ENCODE assay signal across 8 cellular contexts in the genomic region with DNA sequence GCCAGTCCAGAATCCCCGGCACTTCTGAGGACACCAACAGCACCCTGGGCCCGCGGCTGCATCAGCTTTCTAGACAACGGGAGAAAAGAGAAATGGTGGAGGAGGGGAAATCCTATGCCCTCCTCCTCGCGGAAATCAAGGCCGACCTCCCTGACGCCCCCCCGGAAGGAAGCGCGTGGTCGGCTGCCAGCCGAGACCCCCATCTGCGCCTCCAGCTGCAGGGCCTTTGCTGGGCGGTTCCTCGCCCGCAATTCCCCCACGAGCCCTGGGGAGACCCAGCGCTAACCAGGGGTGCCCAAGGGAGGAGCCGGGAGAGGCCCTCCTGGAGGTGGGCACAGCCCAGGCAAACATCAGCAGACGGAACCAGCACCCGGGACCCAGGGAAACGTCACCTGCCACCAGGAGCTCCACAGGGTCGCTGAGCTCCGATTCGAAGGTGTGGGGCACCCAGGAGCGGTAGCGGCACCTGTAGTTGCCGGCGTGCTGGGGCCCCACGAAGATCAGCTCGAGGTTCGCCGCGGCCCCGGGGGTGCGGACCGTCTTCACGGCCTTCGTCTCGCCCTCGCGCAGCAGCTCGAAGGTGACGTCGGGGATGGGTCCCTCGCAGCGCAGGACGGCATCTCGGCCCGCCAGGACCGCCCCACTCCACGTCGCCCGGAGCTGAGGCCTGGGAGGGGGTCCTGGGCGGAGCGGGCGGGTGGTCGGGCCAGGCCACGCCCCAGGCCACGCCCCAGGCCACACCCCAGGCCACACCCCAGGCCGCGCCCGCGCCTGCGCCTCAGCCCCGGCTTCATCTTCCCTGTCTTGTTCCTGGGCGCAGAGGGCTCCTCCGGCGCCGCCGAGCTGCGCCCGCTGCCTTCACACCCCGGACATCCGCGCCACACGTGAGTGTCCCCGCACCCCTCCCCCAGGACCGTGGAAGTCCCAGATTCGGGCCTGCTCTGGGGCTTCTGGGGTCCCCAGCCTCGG. TPM values are rescaled to one million over a fixed set of nuclear protein-coding genes. Genes with fewer than 3 reads are reported as not detected.
A peak's percentile ranks its signal among the peaks of the same experiment; 100 is the strongest.
DNase-seq lines count a peak whose midpoint lies in the region; ATAC-seq, FAIRE-seq and TF ChIP-seq lines count a peak whose summit lies in the region.

No MANE protein-coding gene starts in this region.

- TF ChIP-seq CTCF in A549 (IDR thresholded peaks at IDR 0.05) (no peak), dorsolateral prefrontal cortex (IDR thresholded peaks at IDR 0.05 in 54 of 56, conservative IDR thresholded peaks at IDR 0.05 in 2 of 56; ENCODE audit: low read depth in 1 of 56, partially characterized antibody in 56 of 56) (peak in 9 of 56 donors; percentile 4 to 22 (median 17)), lung (IDR thresholded peaks at IDR 0.05; ENCODE audit: control extremely low read depth, extremely low read depth) (no peak)

- peak overlapping the region; percentile 90 for H3K4me2 ChIP-seq in A549

- TF ChIP-seq EP300 in A549 (IDR thresholded peaks at IDR 0.05) = no peak

- FAIRE-seq in A549 (lab: Jason Lieb, UNC) = no peak

- H3K9me3 ChIP-seq in A549 (peaks cover 21% of the 10 kb centered on the region), lung (ENCODE audit: control insufficient read depth in 2 of 2, insufficient read depth in 1 of 2, low read length in 1 of 2) (peaks cover 0 to 4% of the 10 kb centered on the region in 2 donors)

- POLR2A ChIA-PET in A549 (lab: Yijun Ruan, JAX) = interaction anchor here (1.0 to 4.4 kb wide), 5 partner anchors 15 to 164 kb away, joined by 3 to 33 read pairs (median 3); partner anchors contain the start of genes ZNF497, ZNF8 and ZSCAN22

- TF ChIP-seq RAD21 in A549 (conservative IDR thresholded peaks at IDR 0.05 in 1 of 2, IDR thresholded peaks at IDR 0.05 in 1 of 2) = no peak

- DNase-seq in A549 (ENCODE audit: low read depth in 1 of 2, low spot score in 1 of 2) (peak; percentile 65 to 78), NCI-H226 (peak; percentile 30), dorsolateral prefrontal cortex (peak in 9 of 10 donors; percentile 66 to 83 (median 75)), lung (ENCODE audit: low spot score) (peak; percentile 55)
- DNase-seq in activated CD4-positive, alpha-beta T cell treated with anti-CD3 and anti-CD28 coated beads, Interleukin-2, amount 50 U/mL, for 1 hour = peak; percentile 57
- DNase-seq in stimulated activated CD4-positive, alpha-beta T cell treated with anti-CD3 and anti-CD28 coated beads, TNF-alpha, amount 100 ng/mL, for 4 hours (ENCODE audit: low read depth in 3 of 3) = peak; percentile 35 to 47 (median 37)

- H3K4me1 ChIP-seq in A549 (0 out of 3 replicates have a peak, but pooled peaks cover 8% of the 10 kb centered on the region), lung (ENCODE audit: control insufficient read depth in 2 of 2, insufficient read depth in 2 of 2, low read length in 2 of 2) (peaks cover 0 to 5% of the 10 kb centered on the region in 2 donors)

- intact Hi-C loops in dorsolateral prefrontal cortex (cut with DNase I) = loop anchor here in 1 of 2 donors (2.0 kb wide), 1 partner anchor 16 kb away; no protein-coding TSS in a partner anchor

- H3K4me3 ChIP-seq in A549 (peak overlapping the region; percentile 53), dorsolateral prefrontal cortex (peak overlapping the region; percentile 60 to 90 (median 77)), lung (peak overlapping the region; percentile 66)

- H3K27me3 ChIP-seq in dorsolateral prefrontal cortex = peaks cover 0 to 23% (median 0%) of the 10 kb centered on the region in 45 donors
- no peaks in the 10 kb centered on the region for H3K27me3 ChIP-seq in lung (ENCODE audit: control insufficient read depth, insufficient read depth)

- ATAC-seq in A549 (peak; percentile 87 to 95), GM18519 (IDR thresholded peaks at IDR 0.05; ENCODE audit: low FRiP score, unreplicated experiment) (peak; percentile 74), HG03039 (IDR thresholded peaks at IDR 0.05; ENCODE audit: unreplicated experiment) (peak; percentile 82), lung (ENCODE audit: insufficient read depth, low FRiP score) (peak; percentile 94)

- CTCF ChIA-PET in A549 (lab: Yijun Ruan, JAX) = interaction anchor here (0.6 to 2.2 kb wide), 5 partner anchors 13 to 58 kb away, joined by 3 to 14 read pairs (median 4); partner anchors contain the start of gene ZNF497

- TF ChIP-seq POLR2A in A549 (IDR thresholded peaks at IDR 0.05; ENCODE audit: low read length) = peak; percentile 40

- H3K36me3 ChIP-seq in lung (ENCODE audit: control insufficient read depth in 2 of 2, insufficient read depth in 2 of 2, low read length in 2 of 2) = peaks cover 0 to 6% of the 10 kb centered on the region in 2 donors

- 26% methylated on average over 45 of the region's 82 CpGs for WGBS in A549 (ENCODE audit: missing lambda C conversion rate)
- WGBS in lung, 2 donors = 2% methylated on average over 67 to 82 of the region's 82 CpGs

- peak overlapping the region; percentile 52 to 82 for H3K27ac ChIP-seq in A549
- H3K27ac ChIP-seq in dorsolateral prefrontal cortex = peak overlapping the region in 56 of 59 donors; percentile 6 to 90 (median 82)
- peak overlapping the region in 1 of 2 donors; percentile 80 for H3K27ac ChIP-seq in lung (ENCODE audit: low read depth in 1 of 2, low read length in 1 of 2)

TF ChIP-seq in A549, 52 proteins besides CTCF, POLR2A, EP300 and RAD21 (continues in another document):
- TF ChIP-seq, protein P1, sequence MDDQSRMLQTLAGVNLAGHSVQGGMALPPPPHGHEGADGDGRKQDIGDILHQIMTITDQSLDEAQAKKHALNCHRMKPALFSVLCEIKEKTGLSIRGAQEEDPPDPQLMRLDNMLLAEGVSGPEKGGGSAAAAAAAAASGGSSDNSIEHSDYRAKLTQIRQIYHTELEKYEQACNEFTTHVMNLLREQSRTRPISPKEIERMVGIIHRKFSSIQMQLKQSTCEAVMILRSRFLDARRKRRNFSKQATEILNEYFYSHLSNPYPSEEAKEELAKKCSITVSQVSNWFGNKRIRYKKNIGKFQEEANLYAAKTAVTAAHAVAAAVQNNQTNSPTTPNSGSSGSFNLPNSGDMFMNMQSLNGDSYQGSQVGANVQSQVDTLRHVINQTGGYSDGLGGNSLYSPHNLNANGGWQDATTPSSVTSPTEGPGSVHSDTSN (IDR thresholded peaks at IDR 0.05) = no peak
- 0 out of 2 replicates have a peak, but pooled peaks have one; percentile 59 for TF ChIP-seq HOXB5 (CRISPR knock-in tag; IDR thresholded peaks at IDR 0.05)
- TF ChIP-seq RNF2 (IDR thresholded peaks at IDR 0.05; ENCODE audit: borderline replicate concordance, low read depth) = no peak; the same call in 1 of the 2 replicates
- TF ChIP-seq RARB (CRISPR knock-in tag; IDR thresholded peaks at IDR 0.05) = no peak
- TF ChIP-seq TFCP2L1 (CRISPR knock-in tag; IDR thresholded peaks at IDR 0.05) = no peak
- no peak for TF ChIP-seq ZNF302 (CRISPR knock-in tag; IDR thresholded peaks at IDR 0.05)
- TF ChIP-seq HES2 (IDR thresholded peaks at IDR 0.05) = no peak

RNA-seq across cellular contexts. Expression of gene A1BG, which starts 6.0 kb away (rescaled TPM):
- polyA plus RNA-seq in A549 (2011; rRNA removed) = 1.5 and 2.5 TPM in 2 replicates
- polyA plus RNA-seq in A549 (2012; cell fraction: cytosol; rRNA removed) = 10.7 and 15.5 TPM in 2 replicates
- polyA plus RNA-seq in A549 (2012; cell fraction: nucleus; rRNA removed) = 12.5 and 14.9 TPM in 2 replicates
- 9.3 to 11.1 TPM (median 9.5 TPM) in 3 replicates for polyA plus RNA-seq in A549 (2017; fragmentation: RNase III; extraction: RNeasy Plus Mini Kit Qiagen cat#74134 plus additional on column Dnase treatment)
- polyA minus RNA-seq in A549 (2011; rRNA and poly(A)+ RNA removed) = 0.15 and 1.0 TPM in 2 replicates
- total RNA-seq in dorsolateral prefrontal cortex = 10 to 100 TPM in 90 of 120 experiments, 1 to 10 TPM in 30; 4.6 to 29.0 (median 12.6) TPM
- total RNA-seq in lung = 10 to 100 TPM in 1 of 2 donors, 1 to 10 TPM in 1; 1.2 to 16.4 TPM
- 10 to 100 TPM; 20.9 to 53.4 TPM for polyA plus RNA-seq in lung

RNA-seq across cellular contexts. Expression of gene ZNF497, which starts 15.3 kb away (rescaled TPM):
- 1.1 and 1.4 TPM in 2 replicates for polyA plus RNA-seq in A549 (2011; rRNA removed)
- 1.2 and 1.9 TPM in 2 replicates for polyA plus RNA-seq in A549 (2012; cell fraction: cytosol; rRNA removed)
- polyA plus RNA-seq in A549 (2012; cell fraction: nucleus; rRNA removed) = 8.8 and 15.6 TPM in 2 replicates
- polyA plus RNA-seq in A549 (2017; fragmentation: RNase III; extraction: RNeasy Plus Mini Kit Qiagen cat#74134 plus additional on column Dnase treatment) = 1.6 to 2.4 TPM (median 2.0 TPM) in 3 replicates
- polyA minus RNA-seq in A549 (2011; rRNA and poly(A)+ RNA removed) = 2.1 and 4.2 TPM in 2 replicates
- 1 to 10 TPM; 1.3 to 6.9 (median 3.7) TPM for total RNA-seq in dorsolateral prefrontal cortex
- 1 to 10 TPM; 3.5 to 3.8 TPM for total RNA-seq in lung
- polyA plus RNA-seq in lung = 1 to 10 TPM in 1 of 2 donors, under 1 TPM in 1; 0.97 to 1.3 TPM

RNA-seq across cellular contexts. Expression of gene ZSCAN22, which starts 20.5 kb away (rescaled TPM):
- polyA plus RNA-seq in A549 (2011; rRNA removed) (4.4 and 5.3 TPM in 2 replicates), A549 (2017; fragmentation: RNase III; extraction: RNeasy Plus Mini Kit Qiagen cat#74134 plus additional on column Dnase treatment) (2.0 to 2.2 TPM (median 2.0 TPM) in 3 replicates), lung (1 to 10 TPM in 1 of 2 donors, under 1 TPM in 1; 0.93 to 1.1 TPM)
- polyA plus RNA-seq in A549 (2012; cell fraction: cytosol; rRNA removed) = 2.1 and 2.5 TPM in 2 replicates
- 3.0 and 3.6 TPM in 2 replicates for polyA plus RNA-seq in A549 (2012; cell fraction: nucleus; rRNA removed)
- 12.4 and 12.9 TPM in 2 replicates for polyA minus RNA-seq in A549 (2011; rRNA and poly(A)+ RNA removed)
- total RNA-seq in dorsolateral prefrontal cortex (1 to 10 TPM; 2.1 to 6.1 (median 3.3) TPM), lung (1 to 10 TPM; 3.7 TPM)

RNA-seq across cellular contexts. Expression of gene ZNF837, which starts 33.6 kb away (rescaled TPM):
- polyA plus RNA-seq in A549 (2011; rRNA removed) = 0.70 and 0.74 TPM in 2 replicates
- 0.93 and 1.6 TPM in 2 replicates for polyA plus RNA-seq in A549 (2012; cell fraction: cytosol; rRNA removed)
- 2.0 and 2.4 TPM in 2 replicates for polyA plus RNA-seq in A549 (2012; cell fraction: nucleus; rRNA removed)
- polyA plus RNA-seq in A549 (2017; fragmentation: RNase III; extraction: RNeasy Plus Mini Kit Qiagen cat#74134 plus additional on column Dnase treatment) = 0.62 to 1.1 TPM (median 1.0 TPM) in 3 replicates
- polyA minus RNA-seq in A549 (2011; rRNA and poly(A)+ RNA removed) = 0.29 and 0.41 TPM in 2 replicates
- 1 to 10 TPM in 53 of 120 experiments, under 1 TPM in 60, not detected in 7; 0.27 to 2.9 (median 0.98) TPM for total RNA-seq in dorsolateral prefrontal cortex
- 1 to 10 TPM; 2.5 to 3.2 TPM for total RNA-seq in lung
- 1 to 10 TPM; 1.7 to 2.9 TPM for polyA plus RNA-seq in lung

RNA-seq across cellular contexts. Expression of gene RPS5, which starts 39.8 kb away (rescaled TPM):
- 2,475 and 2,940 TPM in 2 replicates for polyA plus RNA-seq in A549 (2011; rRNA removed)
- 6,321 and 6,544 TPM in 2 replicates for polyA plus RNA-seq in A549 (2012; cell fraction: cytosol; rRNA removed)
- 4,034 and 5,125 TPM in 2 replicates for polyA plus RNA-seq in A549 (2012; cell fraction: nucleus; rRNA removed)
- polyA plus RNA-seq in A549 (2017; fragmentation: RNase III; extraction: RNeasy Plus Mini Kit Qiagen cat#74134 plus additional on column Dnase treatment) = 2,123 to 2,259 TPM (median 2,149 TPM) in 3 replicates
- 2,205 and 2,566 TPM in 2 replicates for polyA minus RNA-seq in A549 (2011; rRNA and poly(A)+ RNA removed)
- total RNA-seq in dorsolateral prefrontal cortex = 100 to 1,000 TPM; 212 to 406 (median 277) TPM
- 1,000 to 10,000 TPM in 1 of 2 donors, 100 to 1,000 TPM in 1; 927 to 1,036 TPM for total RNA-seq in lung
- polyA plus RNA-seq in lung = 1,000 to 10,000 TPM; 1,145 to 1,802 TPM
